In the genomic region with DNA sequence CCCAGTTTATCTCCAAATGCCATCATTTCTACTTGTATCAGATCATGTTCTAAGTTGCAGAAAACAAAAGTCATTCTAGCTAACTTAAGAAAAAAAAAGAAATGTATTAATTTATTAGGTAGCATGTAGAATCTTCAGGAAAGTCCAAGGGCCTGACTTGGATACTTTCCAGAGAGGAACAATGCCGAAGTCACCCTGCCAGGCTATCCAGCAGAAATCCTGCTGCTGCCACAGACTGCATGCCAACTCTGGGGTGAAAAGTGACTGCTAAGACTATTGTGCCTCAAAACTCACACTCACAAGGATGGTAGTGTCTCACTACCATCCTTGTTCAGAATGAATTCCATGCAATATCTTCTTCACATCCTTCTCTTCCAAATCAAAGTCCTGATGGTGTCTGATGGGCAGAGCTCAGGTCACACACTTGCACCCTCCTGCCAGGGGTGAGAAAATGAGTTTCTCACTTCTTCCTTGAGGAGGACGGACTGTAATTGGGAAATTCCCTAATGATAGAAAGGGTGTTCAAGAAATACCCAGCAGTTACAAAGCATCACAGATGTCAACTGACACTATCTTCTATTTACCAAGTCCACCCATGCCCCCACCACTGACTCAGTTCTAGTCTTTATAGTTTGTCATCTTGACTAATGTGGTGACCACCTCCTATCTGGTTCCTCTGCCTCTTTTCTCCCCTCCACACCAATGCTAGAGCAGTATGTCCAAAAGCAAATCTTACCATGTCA, we compare ENCODE assay signal across 14 cellular contexts.
DNase-seq lines count a peak whose midpoint lies in the region; ATAC-seq and TF ChIP-seq lines count a peak whose summit lies in the region.
"Had no signal": no experiment of that assay in that cellular context is flagged by ENCODE, and none has a peak within 500 bp of the region (broad histone marks: within the 10 kb centered on the region; RNA-seq: fewer than 3 reads in every experiment).

No MANE protein-coding gene starts in this region.

- H3K4me1 Mint-ChIP-seq in stimulated activated naive CD8-positive, alpha-beta T cell treated with anti-CD3 and anti-CD28 coated beads, Interleukin-15, amount 100 ng/mL, for 72 hours = no peaks in the 10 kb centered on the region
- H3K4me1 Mint-ChIP-seq in osteocyte (ENCODE audit: unreplicated experiment) = peaks cover 13% of the 10 kb centered on the region

- H3K9me3 ChIP-seq in upper lobe of right lung = no peaks in the 10 kb centered on the region
- H3K9me3 ChIP-seq: lower lobe of right lung, SJCRH30 had no signal

- no peaks in the 10 kb centered on the region for H3K36me3 Mint-ChIP-seq in osteocyte (ENCODE audit: unreplicated experiment)

- DNase-seq in stimulated activated naive CD8-positive, alpha-beta T cell treated with anti-CD3 and anti-CD28 coated beads, Interleukin-15, Interleukin-2, amounts not matched to agents 100 U/mL and 50 U/mL, for 24 hours = no peak
- DNase-seq in stimulated activated naive CD8-positive, alpha-beta T cell treated with anti-CD3 and anti-CD28 coated beads, Interleukin-15, amount 100 ng/mL, for 72 hours = no peak
- DNase-seq in osteocyte (ENCODE audit: extremely low spot score, unreplicated experiment) = no peak
- DNase-seq in NCI-H748 (lab: John Stamatoyannopoulos, UW; ENCODE audit: unreplicated experiment) = no peak
- DNase-seq in stimulated activated CD4-positive, alpha-beta T cell treated with anti-CD3 and anti-CD28 coated beads, Interleukin-4, amount 100 ng/mL, for 24 hours = no peak
- DNase-seq in upper lobe of right lung = no peak
- DNase-seq: activated CD4-positive, CD25-positive, alpha-beta regulatory T cell; DMS53; lower lobe of right lung; nucleus accumbens; SJCRH30 had no signal

- H3K9me3 Mint-ChIP-seq in stimulated activated naive CD8-positive, alpha-beta T cell treated with anti-CD3 and anti-CD28 coated beads, Interleukin-15, amount 100 ng/mL, for 72 hours = no peaks in the 10 kb centered on the region
- no peaks in the 10 kb centered on the region for H3K9me3 Mint-ChIP-seq in osteocyte (ENCODE audit: unreplicated experiment)
- H3K9me3 Mint-ChIP-seq: stimulated activated naive CD8-positive, alpha-beta T cell treated with anti-CD3 and anti-CD28 coated beads, Interleukin-15, Interleukin-2, amounts not matched to agents 100 ng/mL and 50 ng/mL, for 24 hours had no signal

- H3K4me1 ChIP-seq in upper lobe of right lung = no peaks in the 10 kb centered on the region
- H3K4me1 ChIP-seq: lower lobe of right lung, SJCRH30 had no signal

- H3K36me3 ChIP-seq in upper lobe of right lung = no peaks in the 10 kb centered on the region
- H3K36me3 ChIP-seq: lower lobe of right lung, SJCRH30 had no signal

- H3K27me3 Mint-ChIP-seq in stimulated activated naive CD8-positive, alpha-beta T cell treated with anti-CD3 and anti-CD28 coated beads, Interleukin-15, amount 100 ng/mL, for 72 hours = no peaks in the 10 kb centered on the region
- no peaks in the 10 kb centered on the region for H3K27me3 Mint-ChIP-seq in osteocyte (ENCODE audit: unreplicated experiment)
- H3K27me3 Mint-ChIP-seq: stimulated activated naive CD8-positive, alpha-beta T cell treated with anti-CD3 and anti-CD28 coated beads, Interleukin-15, Interleukin-2, amounts not matched to agents 100 ng/mL and 50 ng/mL, for 24 hours had no signal

- H3K27me3 ChIP-seq in upper lobe of right lung = no peaks in the 10 kb centered on the region
- H3K27me3 ChIP-seq: SJCRH30 had no signal

- no peak for TF ChIP-seq CTCF in osteocyte (IDR thresholded peaks at IDR 0.05)
- no peak for TF ChIP-seq CTCF in upper lobe of right lung (IDR thresholded peaks at IDR 0.05)

- no peak overlapping the region for H3K4me3 ChIP-seq in upper lobe of right lung
- H3K4me3 ChIP-seq: lower lobe of right lung, SJCRH30 had no signal

- intact Hi-C loops in upper lobe of right lung (cut with DNase I) = no loop called here

- H3K4me3 Mint-ChIP-seq in stimulated activated naive CD8-positive, alpha-beta T cell treated with anti-CD3 and anti-CD28 coated beads, Interleukin-15, amount 100 ng/mL, for 72 hours = no peak overlapping the region
- H3K4me3 Mint-ChIP-seq in osteocyte (ENCODE audit: unreplicated experiment) = no peak overlapping the region
- H3K4me3 Mint-ChIP-seq: stimulated activated naive CD8-positive, alpha-beta T cell treated with anti-CD3 and anti-CD28 coated beads, Interleukin-15, Interleukin-2, amounts not matched to agents 100 ng/mL and 50 ng/mL, for 24 hours had no signal

- no peak overlapping the region for H3K27ac Mint-ChIP-seq in stimulated activated naive CD8-positive, alpha-beta T cell treated with anti-CD3 and anti-CD28 coated beads, Interleukin-15, amount 100 ng/mL, for 72 hours
- H3K27ac Mint-ChIP-seq in osteocyte (ENCODE audit: unreplicated experiment) = no peak overlapping the region
- H3K27ac Mint-ChIP-seq: stimulated activated naive CD8-positive, alpha-beta T cell treated with anti-CD3 and anti-CD28 coated beads, Interleukin-15, Interleukin-2, amounts not matched to agents 100 ng/mL and 50 ng/mL, for 24 hours had no signal

- ATAC-seq in stimulated activated naive CD8-positive, alpha-beta T cell treated with anti-CD3 and anti-CD28 coated beads, Interleukin-15, Interleukin-2, amounts not matched to agents 100 U/mL and 50 U/mL, for 24 hours = peak; percentile 59
- no peak for ATAC-seq in stimulated activated naive CD8-positive, alpha-beta T cell treated with anti-CD3 and anti-CD28 coated beads, Interleukin-15, amount 100 ng/mL, for 72 hours
- peak; percentile 47 for ATAC-seq in HG02588 (IDR thresholded peaks at IDR 0.05; ENCODE audit: unreplicated experiment)
- peak; percentile 56 for ATAC-seq in HG03442 (IDR thresholded peaks at IDR 0.05; ENCODE audit: unreplicated experiment)
- ATAC-seq in upper lobe of right lung = no peak
- ATAC-seq: lower lobe of right lung had no signal

- H3K27ac ChIP-seq in upper lobe of right lung = no peak overlapping the region
- H3K27ac ChIP-seq: lower lobe of right lung, SJCRH30 had no signal

Comparison
In these comparisons a context has a peak if more than half of its experiments do, and no peak if none do; other contexts are left out.
1. ATAC-seq: peak in stimulated activated naive CD8-positive, alpha-beta T cell treated with anti-CD3 and anti-CD28 coated beads, Interleukin-15, Interleukin-2, amounts not matched to agents 100 U/mL and 50 U/mL, for 24 hours (single experiment), HG02588 (single experiment) and HG03442 (single experiment); none in stimulated activated naive CD8-positive, alpha-beta T cell treated with anti-CD3 and anti-CD28 coated beads, Interleukin-15, amount 100 ng/mL, for 72 hours (single experiment) and upper lobe of right lung (single experiment).